ENCODE assay signal across 8 cellular contexts in genomic region chr6:108592371-108593337, GRCh38. TPM values are rescaled to one million over a fixed set of nuclear protein-coding genes. Genes with fewer than 3 reads are reported as not detected.
DNase-seq lines count a peak whose midpoint lies in the region; ATAC-seq, FAIRE-seq and TF ChIP-seq lines count a peak whose summit lies in the region.

No MANE protein-coding gene starts in this region.

- 23% methylated on average over 10 of the region's 10 CpGs for WGBS in prostate gland

- H3K27me3 ChIP-seq in DOHH2 (ENCODE audit: control insufficient read depth, low read length) (no peaks in the 10 kb centered on the region), prostate gland (replicated peaks; ENCODE audit: insufficient read depth) (no peaks in the 10 kb centered on the region)

- H4K20me1 ChIP-seq in DOHH2 (ENCODE audit: control insufficient read depth, insufficient read depth, low read depth, low read length) = no peaks in the 10 kb centered on the region

- H3K4me3 ChIP-seq in DOHH2 (ENCODE audit: low read length) = no peak overlapping the region
- no peak overlapping the region for H3K4me3 ChIP-seq in prostate gland
- no peak overlapping the region for H3K4me3 ChIP-seq in kidney (ENCODE audit: low read length in 2 of 2)

- DNase-seq in activated CD4-positive, alpha-beta T cell treated with anti-CD3 and anti-CD28 coated beads for 48 hours = peak; percentile 53
- DNase-seq in prostate gland (ENCODE audit: low spot score) (peak; percentile 44), kidney (no peak)

- no peaks in the 10 kb centered on the region for H3K9me2 ChIP-seq in DOHH2 (replicated peaks; ENCODE audit: control insufficient read depth, low read length)

- H3K9me3 ChIP-seq in DOHH2 (ENCODE audit: control insufficient read depth, insufficient read depth, low read length) = no peaks in the 10 kb centered on the region
- H3K9me3 ChIP-seq in prostate gland = no peaks in the 10 kb centered on the region
- H3K9me3 ChIP-seq in kidney (ENCODE audit: control insufficient read depth in 1 of 2, low read length in 2 of 2) = no peaks in the 10 kb centered on the region

- H3K4me1 ChIP-seq in DOHH2 (ENCODE audit: control insufficient read depth, low read length) = peaks cover 36% of the 10 kb centered on the region
- peaks cover 45% of the 10 kb centered on the region for H3K4me1 ChIP-seq in prostate gland (replicated peaks)
- H3K4me1 ChIP-seq in kidney (ENCODE audit: control insufficient read depth in 1 of 2, insufficient read depth in 1 of 2, low read depth in 1 of 2, low read length in 2 of 2) = peaks cover 51 to 76% of the 10 kb centered on the region in 2 donors

- TF ChIP-seq POLR2A in prostate gland (IDR thresholded peaks at IDR 0.05) = no peak

- peak overlapping the region; percentile 31 for H3K4me2 ChIP-seq in DOHH2 (ENCODE audit: low read length)

- peak; percentile 47 for ATAC-seq in GM21367 (IDR thresholded peaks at IDR 0.05; ENCODE audit: unreplicated experiment)
- ATAC-seq in esophagus mucosa = peak; percentile 7
- no peak for ATAC-seq in HG03457 (IDR thresholded peaks at IDR 0.05; ENCODE audit: unreplicated experiment)

- no peak overlapping the region for H3K27ac ChIP-seq in DOHH2 (ENCODE audit: low read depth, low read length)
- peak overlapping the region; percentile 85 for H3K27ac ChIP-seq in prostate gland
- peak overlapping the region in 1 of 2 donors; percentile 75 for H3K27ac ChIP-seq in kidney (ENCODE audit: low read depth in 2 of 2, low read length in 2 of 2)

- TF ChIP-seq RAD21 in Ishikawa (IDR thresholded peaks at IDR 0.05; ENCODE audit: low read depth) = no peak

- intact Hi-C loops in prostate gland (cut with DNase I) = no loop called here
- intact Hi-C loops in kidney (cut with DNase I) = no loop called here

- no peak for TF ChIP-seq EP300 in Ishikawa (IDR thresholded peaks at IDR 0.05; ENCODE audit: borderline replicate concordance)

- H3F3A ChIP-seq in DOHH2 (ENCODE audit: control insufficient read depth, insufficient read depth) = no peaks in the 10 kb centered on the region; the same call in none of the 2 replicates

- no peak overlapping the region for H3K9ac ChIP-seq in kidney (ENCODE audit: low read length in 2 of 2)

- H3K79me2 ChIP-seq in DOHH2 (ENCODE audit: control insufficient read depth, low read length) = peaks cover 30% of the 10 kb centered on the region

- FAIRE-seq in kidney (lab: Jason Lieb, UNC) = no peak

- H3K36me3 ChIP-seq in DOHH2 (ENCODE audit: control insufficient read depth, low read length) (no peaks in the 10 kb centered on the region), prostate gland (no peaks in the 10 kb centered on the region), kidney (ENCODE audit: control insufficient read depth in 1 of 2, insufficient read depth in 2 of 2, low read length in 2 of 2) (no peaks in the 10 kb centered on the region)

- no peak for TF ChIP-seq CTCF in DOHH2 (IDR thresholded peaks at IDR 0.05; ENCODE audit: low read depth, low read length, poor library complexity, severe bottlenecking)
- no peak for TF ChIP-seq CTCF in prostate gland (IDR thresholded peaks at IDR 0.05)
- TF ChIP-seq CTCF in kidney (IDR thresholded peaks at IDR 0.05; ENCODE audit: borderline replicate concordance, extremely low read depth, insufficient read depth) = no peak

TF ChIP-seq in Ishikawa, 13 proteins besides CTCF, POLR2A, EP300 and RAD21:
- no peak for TF ChIP-seq FOXM1 (IDR thresholded peaks at IDR 0.05; ENCODE audit: borderline replicate concordance, low read depth)
- no peak for TF ChIP-seq YY1 (IDR thresholded peaks at IDR 0.05; ENCODE audit: low read depth)
- no peak for TF ChIP-seq NFIC (IDR thresholded peaks at IDR 0.05)
- 0 out of 2 replicates have a peak, but pooled peaks have one; percentile 13 for TF ChIP-seq USF1 (IDR thresholded peaks at IDR 0.05)
- TF ChIP-seq MAX (IDR thresholded peaks at IDR 0.05) = peak; percentile 67; the same call in 1 of the 2 replicates

RNA-seq across cellular contexts. Expression of gene FOXO3, which starts 31.9 kb away (rescaled TPM):
- total RNA-seq in esophagus mucosa (29.3 TPM), prostate gland (100 to 1,000 TPM; 108 to 144 TPM), kidney (76.1 TPM)
- 9.4 TPM for polyA plus RNA-seq in kidney (ENCODE audit: insufficient read depth, low read depth, low replicate concordance)
